In the genomic region with DNA sequence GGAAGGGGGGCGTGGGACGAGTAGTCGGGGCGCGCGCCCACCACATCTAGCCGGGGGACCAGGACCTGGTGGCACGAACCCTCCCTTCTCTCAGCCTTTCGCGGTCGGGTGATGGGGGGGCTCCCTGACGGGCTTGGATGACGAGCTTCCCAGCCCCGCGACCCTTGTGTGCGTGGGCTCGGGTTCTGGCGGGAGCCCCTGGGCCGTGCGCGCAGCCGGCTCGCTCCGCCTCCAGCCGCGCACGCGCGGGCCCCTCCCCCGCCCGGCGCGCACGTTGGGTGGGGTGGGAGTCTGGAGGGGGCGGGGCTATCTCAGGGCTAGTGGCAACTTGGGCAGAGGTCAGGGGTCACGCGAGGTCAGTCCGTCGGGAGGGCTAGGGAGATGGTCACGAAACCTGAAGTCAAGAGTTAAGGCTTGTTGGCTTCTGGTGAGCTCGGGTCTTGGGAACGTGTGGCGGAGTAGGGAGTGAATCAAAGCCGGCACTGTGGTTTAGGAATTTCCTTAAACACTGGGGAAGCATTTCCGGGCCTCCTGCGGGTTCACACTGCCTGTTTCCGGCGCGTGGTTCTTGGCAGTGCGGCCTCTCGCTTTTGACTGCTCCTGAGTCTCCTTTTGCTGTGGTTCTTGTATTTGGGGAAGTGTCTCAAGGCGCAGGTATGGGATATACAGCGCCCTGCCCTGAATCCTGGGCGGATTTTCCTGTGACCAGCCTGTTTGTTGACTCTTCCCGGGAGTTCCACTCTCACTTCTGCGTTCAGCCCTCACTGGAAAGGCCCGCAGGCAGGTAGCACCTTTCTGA, we compare ENCODE assay signal across 1 cellular context.
TF ChIP-seq lines count a peak whose summit lies in the region.

Gene SRCAP (plus strand): TSS at position 356 of the 799 bp plus-strand sequence. CDS start 1,654 bp downstream, outside the sequence.

TF ChIP-seq in HepG2, 621 proteins besides CTCF, POLR2A, EP300 and RAD21 (continued from another document and continues in another):
- TF ChIP-seq, protein P1, sequence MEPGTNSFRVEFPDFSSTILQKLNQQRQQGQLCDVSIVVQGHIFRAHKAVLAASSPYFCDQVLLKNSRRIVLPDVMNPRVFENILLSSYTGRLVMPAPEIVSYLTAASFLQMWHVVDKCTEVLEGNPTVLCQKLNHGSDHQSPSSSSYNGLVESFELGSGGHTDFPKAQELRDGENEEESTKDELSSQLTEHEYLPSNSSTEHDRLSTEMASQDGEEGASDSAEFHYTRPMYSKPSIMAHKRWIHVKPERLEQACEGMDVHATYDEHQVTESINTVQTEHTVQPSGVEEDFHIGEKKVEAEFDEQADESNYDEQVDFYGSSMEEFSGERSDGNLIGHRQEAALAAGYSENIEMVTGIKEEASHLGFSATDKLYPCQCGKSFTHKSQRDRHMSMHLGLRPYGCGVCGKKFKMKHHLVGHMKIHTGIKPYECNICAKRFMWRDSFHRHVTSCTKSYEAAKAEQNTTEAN (CRISPR knock-in tag; conservative IDR thresholded peaks at IDR 0.05) = peak; percentile 43; the same call in 1 of the 2 replicates
- TF ChIP-seq GMEB2 (CRISPR knock-in tag; IDR thresholded peaks at IDR 0.05; ENCODE audit: low read depth) = peak; percentile 78
- TF ChIP-seq PRDM4 (CRISPR knock-in tag; IDR thresholded peaks at IDR 0.05; ENCODE audit: borderline replicate concordance) = no peak
- TF ChIP-seq ARID3A (IDR thresholded peaks at IDR 0.05; ENCODE audit: low read depth, low read length) = peak; percentile 18; the same call in 1 of the 2 replicates
- TF ChIP-seq SP140L (CRISPR knock-in tag; IDR thresholded peaks at IDR 0.05; ENCODE audit: borderline replicate concordance) = no peak
- TF ChIP-seq ZNF451 (CRISPR knock-in tag; IDR thresholded peaks at IDR 0.05) = no peak
- TF ChIP-seq TRIM22 (IDR thresholded peaks at IDR 0.05) = no peak
- no peak; the same call in 1 of the 2 replicates for TF ChIP-seq ZNF772 (CRISPR knock-in tag; IDR thresholded peaks at IDR 0.05)
- TF ChIP-seq HOXD1 (CRISPR knock-in tag; IDR thresholded peaks at IDR 0.05) = no peak; the same call in 1 of the 2 replicates
- TF ChIP-seq ZFP1 (CRISPR knock-in tag; IDR thresholded peaks at IDR 0.05) = no peak
- no peak for TF ChIP-seq ZNF780A (CRISPR knock-in tag; IDR thresholded peaks at IDR 0.05)
- no peak; the same call in 1 of the 2 replicates for TF ChIP-seq ZNF34 (CRISPR knock-in tag; IDR thresholded peaks at IDR 0.05; ENCODE audit: borderline replicate concordance)
- TF ChIP-seq SRY (CRISPR knock-in tag; IDR thresholded peaks at IDR 0.05) = peak; percentile 57
- no peak for TF ChIP-seq MATR3 (CRISPR knock-in tag; IDR thresholded peaks at IDR 0.05)
- TF ChIP-seq, protein P2, sequence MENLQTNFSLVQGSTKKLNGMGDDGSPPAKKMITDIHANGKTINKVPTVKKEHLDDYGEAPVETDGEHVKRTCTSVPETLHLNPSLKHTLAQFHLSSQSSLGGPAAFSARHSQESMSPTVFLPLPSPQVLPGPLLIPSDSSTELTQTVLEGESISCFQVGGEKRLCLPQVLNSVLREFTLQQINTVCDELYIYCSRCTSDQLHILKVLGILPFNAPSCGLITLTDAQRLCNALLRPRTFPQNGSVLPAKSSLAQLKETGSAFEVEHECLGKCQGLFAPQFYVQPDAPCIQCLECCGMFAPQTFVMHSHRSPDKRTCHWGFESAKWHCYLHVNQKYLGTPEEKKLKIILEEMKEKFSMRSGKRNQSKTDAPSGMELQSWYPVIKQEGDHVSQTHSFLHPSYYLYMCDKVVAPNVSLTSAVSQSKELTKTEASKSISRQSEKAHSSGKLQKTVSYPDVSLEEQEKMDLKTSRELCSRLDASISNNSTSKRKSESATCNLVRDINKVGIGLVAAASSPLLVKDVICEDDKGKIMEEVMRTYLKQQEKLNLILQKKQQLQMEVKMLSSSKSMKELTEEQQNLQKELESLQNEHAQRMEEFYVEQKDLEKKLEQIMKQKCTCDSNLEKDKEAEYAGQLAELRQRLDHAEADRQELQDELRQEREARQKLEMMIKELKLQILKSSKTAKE (CRISPR knock-in tag; IDR thresholded peaks at IDR 0.05; ENCODE audit: borderline replicate concordance) = peak; percentile 40
- TF ChIP-seq ZC3H4 (CRISPR knock-in tag; IDR thresholded peaks at IDR 0.05; ENCODE audit: borderline replicate concordance) = 0 out of 2 replicates have a peak, but pooled peaks have one; percentile 11
- peak; percentile 26; the same call in 1 of the 2 replicates for TF ChIP-seq MIER3 (CRISPR knock-in tag; IDR thresholded peaks at IDR 0.05; ENCODE audit: borderline replicate concordance)
- TF ChIP-seq MAFK (conservative IDR thresholded peaks at IDR 0.05 in 1 of 2, IDR thresholded peaks at IDR 0.05 in 1 of 2; ENCODE audit: low read length in 2 of 2) = no peak
- TF ChIP-seq ATF4 (CRISPR knock-in tag; IDR thresholded peaks at IDR 0.05) = no peak; a peak in 1 of 4 replicates
- 0 out of 2 replicates have a peak, but pooled peaks have one; percentile 77 for TF ChIP-seq BRCA1 (CRISPR knock-in tag; IDR thresholded peaks at IDR 0.05)
- TF ChIP-seq ZNF468 (CRISPR knock-in tag; IDR thresholded peaks at IDR 0.05) = peak; percentile 75
- TF ChIP-seq ZNF577 (CRISPR knock-in tag; IDR thresholded peaks at IDR 0.05; ENCODE audit: borderline replicate concordance, low read depth) = no peak
- TF ChIP-seq ATF2 (CRISPR knock-in tag; IDR thresholded peaks at IDR 0.05) = peak; percentile 73
- no peak for TF ChIP-seq ZSCAN29 (CRISPR knock-in tag; conservative IDR thresholded peaks at IDR 0.05)
- TF ChIP-seq, protein P3, sequence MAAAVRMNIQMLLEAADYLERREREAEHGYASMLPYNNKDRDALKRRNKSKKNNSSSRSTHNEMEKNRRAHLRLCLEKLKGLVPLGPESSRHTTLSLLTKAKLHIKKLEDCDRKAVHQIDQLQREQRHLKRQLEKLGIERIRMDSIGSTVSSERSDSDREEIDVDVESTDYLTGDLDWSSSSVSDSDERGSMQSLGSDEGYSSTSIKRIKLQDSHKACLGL (CRISPR knock-in tag; IDR thresholded peaks at IDR 0.05) = no peak; the same call in 1 of the 2 replicates
- no peak for TF ChIP-seq HNF1A (IDR thresholded peaks at IDR 0.05; ENCODE audit: low read depth)
- TF ChIP-seq HNF1A (CRISPR knock-in tag; IDR thresholded peaks at IDR 0.05; ENCODE audit: borderline replicate concordance) = peak; percentile 41; the same call in 1 of the 2 replicates
- TF ChIP-seq FOXP1 (IDR thresholded peaks at IDR 0.05) = no peak
- no peak for TF ChIP-seq FOXP1 (CRISPR knock-in tag; IDR thresholded peaks at IDR 0.05)
